ENCODE assay signal across 22 cellular contexts in genomic region chr12:109916045-109916444, GRCh38. TPM values are rescaled to one million over a fixed set of nuclear protein-coding genes. Genes with fewer than 3 reads are reported as not detected.
DNase-seq lines count a peak whose midpoint lies in the region; ATAC-seq and TF ChIP-seq lines count a peak whose summit lies in the region.
"Had no signal": no experiment of that assay in that cellular context is flagged by ENCODE, and none has a peak within 500 bp of the region (broad histone marks: within the 10 kb centered on the region; RNA-seq: fewer than 3 reads in every experiment).

No MANE protein-coding gene starts in this region.

- intact Hi-C loops in body of pancreas (cut with DNase I), result no loop called here
- intact Hi-C loops in activated CD4-positive, alpha-beta memory T cell treated with anti-CD3 and anti-CD28 coated beads for 36 hours (cut with micrococcal nuclease), result no loop called here

- H3K36me3 ChIP-seq in body of pancreas (replicated peaks in 1 of 2; ENCODE audit: insufficient read depth in 1 of 2, low read depth in 2 of 2), result peaks cover 0 to 27% of the 10 kb centered on the region in 2 donors

- H3K4me3 Mint-ChIP-seq in activated T-cell treated with anti-CD3 and anti-CD28 coated beads, Interleukin-2, amount 50 U/mL, for 24 hours, result no peak overlapping the region
- H3K4me3 Mint-ChIP-seq in activated T-cell treated with anti-CD3 and anti-CD28 coated beads, Interleukin-2, amount 50 U/mL, for 72 hours, result no peak overlapping the region
- H3K4me3 Mint-ChIP-seq in nephron progenitor cell, result no peak overlapping the region
- H3K4me3 Mint-ChIP-seq in stimulated activated effector memory CD8-positive, alpha-beta T cell treated with anti-CD3 and anti-CD28 coated beads, Interleukin-12 subunit alpha, Interleukin-12 subunit beta, amount 100 ng/mL, for 72 hours, result no peak overlapping the region
- no peak overlapping the region for H3K4me3 Mint-ChIP-seq in activated CD4-positive, alpha-beta memory T cell treated with anti-CD3 and anti-CD28 coated beads for 36 hours
- H3K4me3 Mint-ChIP-seq: CD14-positive monocyte, GM23338 had no signal

- no peak for TF ChIP-seq CTCF in body of pancreas (IDR thresholded peaks at IDR 0.05)
- no peak for TF ChIP-seq CTCF in nephron progenitor cell (IDR thresholded peaks at IDR 0.05)

- no peak for TF ChIP-seq POLR2A in body of pancreas (IDR thresholded peaks at IDR 0.05)

- peaks cover 99% of the 10 kb centered on the region for H3K36me3 Mint-ChIP-seq in activated T-cell treated with anti-CD3 and anti-CD28 coated beads, Interleukin-2, amount 50 U/mL, for 24 hours (ENCODE audit: low read depth)
- peaks cover 7 to 14% of the 10 kb centered on the region in 2 donors for H3K36me3 Mint-ChIP-seq in activated T-cell treated with anti-CD3 and anti-CD28 coated beads, Interleukin-2, amount 50 U/mL, for 72 hours (ENCODE audit: insufficient read depth in 2 of 2)
- H3K36me3 Mint-ChIP-seq in nephron progenitor cell (ENCODE audit: low read depth), result peaks cover 72% of the 10 kb centered on the region
- H3K36me3 Mint-ChIP-seq in stimulated activated effector memory CD8-positive, alpha-beta T cell treated with anti-CD3 and anti-CD28 coated beads, Interleukin-12 subunit alpha, Interleukin-12 subunit beta, amount 100 ng/mL, for 72 hours, result peaks cover 94% of the 10 kb centered on the region
- peaks cover 28% of the 10 kb centered on the region for H3K36me3 Mint-ChIP-seq in activated CD4-positive, alpha-beta memory T cell treated with anti-CD3 and anti-CD28 coated beads for 36 hours

- no peak for DNase-seq in activated T-cell treated with anti-CD3 and anti-CD28 coated beads, Interleukin-2, amount 50 U/mL, for 24 hours
- DNase-seq in activated T-cell treated with anti-CD3 and anti-CD28 coated beads, Interleukin-2, amount 50 U/mL, for 72 hours, result no peak
- DNase-seq in body of pancreas (no peak), nephron progenitor cell (no peak), NCI-H2081 treated with DMSO at 0.1 percent for 48 hours (lab: John Stamatoyannopoulos, UW) (no peak), RPMI8226 (no peak)
- no peak for DNase-seq in stimulated activated effector memory CD8-positive, alpha-beta T cell treated with anti-CD3 and anti-CD28 coated beads, Interleukin-12 subunit alpha, Interleukin-12 subunit beta, amount 100 ng/mL, for 72 hours (ENCODE audit: low spot score in 2 of 2)
- no peak for DNase-seq in activated CD4-positive, alpha-beta memory T cell treated with anti-CD3 and anti-CD28 coated beads for 36 hours
- DNase-seq: DMS53, GDM1, IMR-90, NCI-H1105, NCI-H2029 treated with DMSO at 0.1 percent for 48 hours, NCI-H2171, NCI-H446, NCI-H526, Peyer's patch had no signal

- no peaks in the 10 kb centered on the region for H3K4me1 Mint-ChIP-seq in activated T-cell treated with anti-CD3 and anti-CD28 coated beads, Interleukin-2, amount 50 U/mL, for 24 hours (ENCODE audit: low read depth)
- H3K4me1 Mint-ChIP-seq in activated T-cell treated with anti-CD3 and anti-CD28 coated beads, Interleukin-2, amount 50 U/mL, for 72 hours (ENCODE audit: low read depth), result no peaks in the 10 kb centered on the region
- peaks cover 4% of the 10 kb centered on the region for H3K4me1 Mint-ChIP-seq in nephron progenitor cell
- no peaks in the 10 kb centered on the region for H3K4me1 Mint-ChIP-seq in stimulated activated effector memory CD8-positive, alpha-beta T cell treated with anti-CD3 and anti-CD28 coated beads, Interleukin-12 subunit alpha, Interleukin-12 subunit beta, amount 100 ng/mL, for 72 hours
- no peaks in the 10 kb centered on the region for H3K4me1 Mint-ChIP-seq in activated CD4-positive, alpha-beta memory T cell treated with anti-CD3 and anti-CD28 coated beads for 36 hours (ENCODE audit: low read depth)
- H3K4me1 Mint-ChIP-seq: CD14-positive monocyte had no signal

- no peaks in the 10 kb centered on the region for H3K27me3 Mint-ChIP-seq in activated T-cell treated with anti-CD3 and anti-CD28 coated beads, Interleukin-2, amount 50 U/mL, for 24 hours
- H3K27me3 Mint-ChIP-seq in activated T-cell treated with anti-CD3 and anti-CD28 coated beads, Interleukin-2, amount 50 U/mL, for 72 hours (ENCODE audit: low read depth), result no peaks in the 10 kb centered on the region
- peaks cover 6% of the 10 kb centered on the region for H3K27me3 Mint-ChIP-seq in nephron progenitor cell (ENCODE audit: low read depth, poor library complexity)
- no peaks in the 10 kb centered on the region for H3K27me3 Mint-ChIP-seq in activated CD4-positive, alpha-beta memory T cell treated with anti-CD3 and anti-CD28 coated beads for 36 hours

- ATAC-seq in activated T-cell treated with anti-CD3 and anti-CD28 coated beads, Interleukin-2, amount 50 U/mL, for 72 hours (replicated peaks in 1 of 2), result no peak
- ATAC-seq in body of pancreas, result no peak
- ATAC-seq in stimulated activated effector memory CD8-positive, alpha-beta T cell treated with anti-CD3 and anti-CD28 coated beads, Interleukin-12 subunit alpha, Interleukin-12 subunit beta, amount 100 ng/mL, for 72 hours, result no peak
- ATAC-seq: HCT116, Right ventricle myocardium inferior had no signal

- H3K4me1 ChIP-seq in body of pancreas, result peaks cover 20% of the 10 kb centered on the region
- H3K4me1 ChIP-seq: Peyer's patch had no signal

- H3K27me3 ChIP-seq in body of pancreas, result no peaks in the 10 kb centered on the region
- H3K27me3 ChIP-seq: Peyer's patch had no signal

- 58 to 82% methylated on average over 4 of the region's 4 CpGs for WGBS in body of pancreas, 2 donors

- no peak overlapping the region for H3K4me3 ChIP-seq in body of pancreas
- H3K4me3 ChIP-seq: GM23338, Peyer's patch had no signal

- H3K27ac Mint-ChIP-seq in activated T-cell treated with anti-CD3 and anti-CD28 coated beads, Interleukin-2, amount 50 U/mL, for 24 hours, result peak overlapping the region; percentile 22
- no peak overlapping the region for H3K27ac Mint-ChIP-seq in activated T-cell treated with anti-CD3 and anti-CD28 coated beads, Interleukin-2, amount 50 U/mL, for 72 hours
- peak overlapping the region; percentile 88 for H3K27ac Mint-ChIP-seq in nephron progenitor cell
- peak overlapping the region; percentile 85 for H3K27ac Mint-ChIP-seq in stimulated activated effector memory CD8-positive, alpha-beta T cell treated with anti-CD3 and anti-CD28 coated beads, Interleukin-12 subunit alpha, Interleukin-12 subunit beta, amount 100 ng/mL, for 72 hours
- no peak overlapping the region for H3K27ac Mint-ChIP-seq in activated CD4-positive, alpha-beta memory T cell treated with anti-CD3 and anti-CD28 coated beads for 36 hours
- H3K27ac Mint-ChIP-seq: GM23338 had no signal

- CTCF ChIA-PET in activated CD4-positive, alpha-beta memory T cell treated with anti-CD3 and anti-CD28 coated beads for 36 hours (lab: Charles Lee), result no interaction called here

- no peaks in the 10 kb centered on the region for H3K9me3 Mint-ChIP-seq in activated T-cell treated with anti-CD3 and anti-CD28 coated beads, Interleukin-2, amount 50 U/mL, for 24 hours
- H3K9me3 Mint-ChIP-seq in activated T-cell treated with anti-CD3 and anti-CD28 coated beads, Interleukin-2, amount 50 U/mL, for 72 hours, result no peaks in the 10 kb centered on the region
- H3K9me3 Mint-ChIP-seq in nephron progenitor cell, result no peaks in the 10 kb centered on the region
- no peaks in the 10 kb centered on the region for H3K9me3 Mint-ChIP-seq in stimulated activated effector memory CD8-positive, alpha-beta T cell treated with anti-CD3 and anti-CD28 coated beads, Interleukin-12 subunit alpha, Interleukin-12 subunit beta, amount 100 ng/mL, for 72 hours
- H3K9me3 Mint-ChIP-seq in activated CD4-positive, alpha-beta memory T cell treated with anti-CD3 and anti-CD28 coated beads for 36 hours, result no peaks in the 10 kb centered on the region
- H3K9me3 Mint-ChIP-seq: CD14-positive monocyte had no signal

- no peaks in the 10 kb centered on the region for H3K9me3 ChIP-seq in body of pancreas
- H3K9me3 ChIP-seq: Peyer's patch had no signal

- POLR2A ChIA-PET in activated CD4-positive, alpha-beta memory T cell treated with anti-CD3 and anti-CD28 coated beads for 36 hours (lab: Charles Lee), result no interaction called here

- peak overlapping the region; percentile 58 to 85 (median 69) for H3K27ac ChIP-seq in body of pancreas
- H3K27ac ChIP-seq: KMS-11, Peyer's patch had no signal

RNA-seq across cellular contexts. Expression of gene TCHP, which starts 16.0 kb away (rescaled TPM):
- total RNA-seq in activated T-cell treated with anti-CD3 and anti-CD28 coated beads, Interleukin-2, amount 50 U/mL, for 72 hours, result 10 to 100 TPM; 22.5 to 25.1 TPM
- 10 to 100 TPM; 29.3 to 72.2 TPM for total RNA-seq in body of pancreas
- 10 to 100 TPM; 21.2 to 21.3 TPM for total RNA-seq in activated CD4-positive, alpha-beta memory T cell treated with anti-CD3 and anti-CD28 coated beads for 36 hours

RNA-seq across cellular contexts. Expression of gene GLTP, which starts 35.7 kb away (rescaled TPM):
- total RNA-seq in activated T-cell treated with anti-CD3 and anti-CD28 coated beads, Interleukin-2, amount 50 U/mL, for 72 hours, result 10 to 100 TPM; 23.8 to 24.5 TPM
- total RNA-seq in body of pancreas, result 10 to 100 TPM; 21.1 to 27.8 TPM
- 10 to 100 TPM; 20.9 to 21.1 TPM for total RNA-seq in activated CD4-positive, alpha-beta memory T cell treated with anti-CD3 and anti-CD28 coated beads for 36 hours

Comparison
In these comparisons a context has a peak if more than half of its experiments do, and no peak if none do; other contexts are left out.
1. H3K27ac Mint-ChIP-seq: peak in activated T-cell treated with anti-CD3 and anti-CD28 coated beads, Interleukin-2, amount 50 U/mL, for 24 hours (single experiment), nephron progenitor cell (single experiment) and stimulated activated effector memory CD8-positive, alpha-beta T cell treated with anti-CD3 and anti-CD28 coated beads, Interleukin-12 subunit alpha, Interleukin-12 subunit beta, amount 100 ng/mL, for 72 hours (single experiment); none in activated T-cell treated with anti-CD3 and anti-CD28 coated beads, Interleukin-2, amount 50 U/mL, for 72 hours (single experiment) and activated CD4-positive, alpha-beta memory T cell treated with anti-CD3 and anti-CD28 coated beads for 36 hours (single experiment).